8 cellular contexts compared by ENCODE assay signal in genomic region chr22:42856865-42857704, GRCh38. TPM values are rescaled to one million over a fixed set of nuclear protein-coding genes. Genes with fewer than 3 reads are reported as not detected.
A peak's percentile ranks its signal among the peaks of the same experiment; 100 is the strongest.
DNase-seq lines count a peak whose midpoint lies in the region; ATAC-seq and TF ChIP-seq lines count a peak whose summit lies in the region.

ARFGAP3 (minus strand) TSS chr22:42857273; CDS start chr22:42857182, 91 bp downstream.

- peak; percentile 83 for TF ChIP-seq POLR2A in Raji (IDR thresholded peaks at IDR 0.05; ENCODE audit: insufficient read depth, low read depth, low read length)

- intact Hi-C loops in natural killer cell (cut with micrococcal nuclease) = loop anchor here (1.0 to 2.0 kb wide), 2 partner anchors 28 to 58 kb away; no protein-coding TSS in a partner anchor

- no peaks in the 10 kb centered on the region for H3K36me3 Mint-ChIP-seq in natural killer cell

- no peaks in the 10 kb centered on the region for H3K27me3 Mint-ChIP-seq in natural killer cell (ENCODE audit: low read depth in 2 of 2)

- ATAC-seq in natural killer cell = peak; percentile 90 to 98 (median 91)

- peak within 1 kb of the TSS; percentile 93 for H3K4me3 Mint-ChIP-seq in natural killer cell

- no peaks in the 10 kb centered on the region for H3K9me3 Mint-ChIP-seq in natural killer cell

- no peak for TF ChIP-seq CTCF in natural killer cell (IDR thresholded peaks at IDR 0.05)

- peak within 1 kb of the TSS; percentile 93 to 94 for H3K27ac Mint-ChIP-seq in natural killer cell

- DNase-seq in Daoy (ENCODE audit: low read depth) = peak; percentile 95
- DNase-seq in GOT3 (lab: John Stamatoyannopoulos, UW) = peak; percentile 91
- DNase-seq in LoVo (ENCODE audit: low spot score) = peak; percentile 95
- DNase-seq in activated T-helper 9 cell treated with anti-CD3 and anti-CD28 coated beads, Interleukin-2, amount 50 U/mL, for 16 hours (ENCODE audit: low read depth) = peak; percentile 94
- peak; percentile 85 for DNase-seq in fibroblast of peridontal ligament (ENCODE audit: extremely low read depth)
- peak; percentile 98 for DNase-seq in natural killer cell
- peak; percentile 86 to 96 (median 90) for DNase-seq in stimulated activated naive CD4-positive, alpha-beta T cell (lab: John Stamatoyannopoulos, UW)

- H3K4me1 Mint-ChIP-seq in natural killer cell = peaks cover 10 to 17% of the 10 kb centered on the region in 2 donors

RNA-seq across cellular contexts. Expression of gene ARFGAP3, which starts in this region (rescaled TPM):
- total RNA-seq in Daoy (2014; rRNA removed; shearing (Covaris generic)) = 31.3 and 40.2 TPM in 2 replicates
- 10 to 100 TPM; 46.3 to 58.0 (median 53.8) TPM for total RNA-seq in natural killer cell

Comparison
In these comparisons a context has a peak if more than half of its experiments do, and no peak if none do; other contexts are left out.
1. Peak in every context shown above with its lines: DNase-seq and ATAC-seq.